Comparison of ENCODE assay signal across 15 cellular contexts in genomic region chr12:6775185-6775770, GRCh38. TPM values are rescaled to one million over a fixed set of nuclear protein-coding genes. Genes with fewer than 3 reads are reported as not detected.
DNase-seq lines count a peak whose midpoint lies in the region; ATAC-seq and TF ChIP-seq lines count a peak whose summit lies in the region.
"Had no signal": no experiment of that assay in that cellular context is flagged by ENCODE, and none has a peak within 500 bp of the region (broad histone marks: within the 10 kb centered on the region; RNA-seq: fewer than 3 reads in every experiment).

No MANE protein-coding gene starts in this region.

- no peak for TF ChIP-seq RAD21 in liver (IDR thresholded peaks at IDR 0.05)

- WGBS in liver = 55% methylated on average over 8 of the region's 8 CpGs

- ATAC-seq in WTC11 (no peak), GM18502 (IDR thresholded peaks at IDR 0.05; ENCODE audit: poor library complexity, unreplicated experiment) (no peak)
- ATAC-seq: left cardiac atrium had no signal

- no peak overlapping the region for H3K9ac ChIP-seq in liver (ENCODE audit: low read depth in 1 of 2, low read length in 2 of 2)
- H3K9ac ChIP-seq: BLaER1 had no signal

- peaks cover 0 to 5% (median 0%) of the 10 kb centered on the region in 8 donors for H3K9me3 Mint-ChIP-seq in CD4-positive, alpha-beta memory T cell
- no peaks in the 10 kb centered on the region for H3K9me3 Mint-ChIP-seq in WTC11

- H3K4me3 Mint-ChIP-seq in CD4-positive, alpha-beta memory T cell = peak overlapping the region; percentile 10 to 94 (median 81)
- H3K4me3 Mint-ChIP-seq in WTC11 = 0 out of 2 replicates have a peak overlapping the region, but pooled peaks have one; percentile 46

- peaks cover 0 to 3% of the 10 kb centered on the region in 2 donors for H3K36me3 Mint-ChIP-seq in CD4-positive, alpha-beta memory T cell
- peaks cover 5% of the 10 kb centered on the region for H3K36me3 Mint-ChIP-seq in WTC11

- no peak for TF ChIP-seq CTCF in 22Rv1 (IDR thresholded peaks at IDR 0.05)
- TF ChIP-seq CTCF in WTC11 (IDR thresholded peaks at IDR 0.05) = no peak
- no peak for TF ChIP-seq CTCF in liver (IDR thresholded peaks at IDR 0.05; ENCODE audit: low read depth, low read length, missing input control)

- no peaks in the 10 kb centered on the region for H3K9me3 ChIP-seq in CD4-positive, alpha-beta memory T cell (ENCODE audit: control insufficient read depth in 1 of 2, low read length in 2 of 2)
- H3K9me3 ChIP-seq in liver (ENCODE audit: control insufficient read depth in 4 of 4, low read length in 3 of 4) = no peaks in the 10 kb centered on the region
- H3K9me3 ChIP-seq: BLaER1, SJCRH30, transverse colon had no signal

- H3K36me3 ChIP-seq in CD4-positive, alpha-beta memory T cell (ENCODE audit: insufficient read depth, low read length) = no peaks in the 10 kb centered on the region
- H3K36me3 ChIP-seq in liver (ENCODE audit: control insufficient read depth in 4 of 4, insufficient read depth in 3 of 4, low read depth in 1 of 4, low read length in 3 of 4) = peaks cover 0 to 6% (median 0%) of the 10 kb centered on the region in 4 donors
- H3K36me3 ChIP-seq: BLaER1, SJCRH30, transverse colon had no signal

- intact Hi-C loops in CD4-positive, alpha-beta memory T cell (cut with micrococcal nuclease) = no loop called here

- no peak overlapping the region for H3K4me3 ChIP-seq in CD4-positive, alpha-beta memory T cell (ENCODE audit: low read length in 2 of 2)
- no peak overlapping the region for H3K4me3 ChIP-seq in liver (ENCODE audit: low read depth in 1 of 3, low read length in 3 of 3)
- H3K4me3 ChIP-seq: BLaER1, SJCRH30, transverse colon had no signal

- peaks cover 17% of the 10 kb centered on the region for H3K27me3 ChIP-seq in CD4-positive, alpha-beta memory T cell (ENCODE audit: insufficient read depth, low read length)
- no peaks in the 10 kb centered on the region for H3K27me3 ChIP-seq in liver (ENCODE audit: control insufficient read depth in 4 of 4, insufficient read depth in 4 of 4, low read length in 3 of 4)
- H3K27me3 ChIP-seq: SJCRH30, transverse colon had no signal

- peaks cover 54% of the 10 kb centered on the region for H3K4me1 ChIP-seq in CD4-positive, alpha-beta memory T cell (ENCODE audit: insufficient read depth, low read length)
- H3K4me1 ChIP-seq in liver (ENCODE audit: control insufficient read depth in 4 of 4, insufficient read depth in 4 of 4, low read length in 3 of 4) = peaks cover 10 to 87% (median 63%) of the 10 kb centered on the region in 4 donors

- no peak for DNase-seq in CD4-positive, alpha-beta memory T cell
- DNase-seq in WTC11 (ENCODE audit: low spot score) = no peak
- no peak for DNase-seq in NCI-H2196 (lab: John Stamatoyannopoulos, UW; ENCODE audit: unreplicated experiment)
- DNase-seq in mucosa of gallbladder (ENCODE audit: low spot score) = no peak
- no peak for DNase-seq in NCI-H1048 (lab: John Stamatoyannopoulos, UW)
- DNase-seq: hippocampal formation; left cardiac atrium; NCI-H2171; SJCRH30; stimulated activated CD4-positive, alpha-beta T cell treated with anti-CD3 and anti-CD28 coated beads, Interleukin-2, amount 100 ng/mL, for 48 hours; transverse colon had no signal

- CTCF ChIA-PET in CD4-positive, alpha-beta memory T cell (lab: Charles Lee; ENCODE audit: partially characterized antibody) = interaction anchor here (1.9 to 28.3 kb wide), 4 partner anchors 14 to 53 kb away, joined by 5 to 343 read pairs (median 156); partner anchors contain the start of genes CD4, GPR162, MLF2 and P3H3
- CTCF ChIA-PET in WTC11 (lab: Charles Lee) = interaction anchor here (0.7 to 10.5 kb wide), 4 partner anchors 9 to 155 kb away, joined by 3 to 110 read pairs (median 26); partner anchors contain the start of genes MLF2, P3H3 and PTMS

- peaks cover 8 to 36% of the 10 kb centered on the region in 2 donors for H3K27me3 Mint-ChIP-seq in CD4-positive, alpha-beta memory T cell
- peaks cover 66% of the 10 kb centered on the region for H3K27me3 Mint-ChIP-seq in WTC11 (ENCODE audit: low read depth)

- POLR2A ChIA-PET in CD4-positive, alpha-beta memory T cell (lab: Charles Lee; ENCODE audit: partially characterized antibody) = interaction anchor here (1.3 to 5.4 kb wide), 11 partner anchors 8 to 97 kb away, joined by 4 to 44 read pairs (median 5); partner anchors contain the start of genes CD4, MLF2, P3H3 and PTMS
- POLR2A ChIA-PET in WTC11 (lab: Charles Lee) = interaction anchor here (1.3 to 1.6 kb wide), 2 partner anchors 9 to 21 kb away, joined by 3 to 9 read pairs; partner anchors contain the start of gene PTMS

- H3K27ac ChIP-seq in 22Rv1 (peak overlapping the region; percentile 92), liver (ENCODE audit: low read depth in 1 of 2, low read length in 2 of 2) (peak overlapping the region; percentile 18 to 49)
- H3K27ac ChIP-seq in CD4-positive, alpha-beta memory T cell (ENCODE audit: low read depth, low read length) = peak overlapping the region; percentile 18
- H3K27ac ChIP-seq: BLaER1, SJCRH30 had no signal

- peaks cover 30 to 75% (median 56%) of the 10 kb centered on the region in 4 donors for H3K4me1 Mint-ChIP-seq in CD4-positive, alpha-beta memory T cell
- H3K4me1 Mint-ChIP-seq in WTC11 = peaks cover 57% of the 10 kb centered on the region

- peak overlapping the region; percentile 30 to 95 (median 89) for H3K27ac Mint-ChIP-seq in CD4-positive, alpha-beta memory T cell
- H3K27ac Mint-ChIP-seq in WTC11 = no peak overlapping the region

TF ChIP-seq in WTC11, 78 proteins besides CTCF, POLR2A, EP300 and RAD21 (continues in another document):
- TF ChIP-seq ERG (CRISPR knock-in tag; IDR thresholded peaks at IDR 0.05) = no peak
- TF ChIP-seq, protein P1, sequence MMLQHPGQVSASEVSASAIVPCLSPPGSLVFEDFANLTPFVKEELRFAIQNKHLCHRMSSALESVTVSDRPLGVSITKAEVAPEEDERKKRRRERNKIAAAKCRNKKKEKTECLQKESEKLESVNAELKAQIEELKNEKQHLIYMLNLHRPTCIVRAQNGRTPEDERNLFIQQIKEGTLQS (CRISPR knock-in tag; conservative IDR thresholded peaks at IDR 0.05) = no peak

TF ChIP-seq in liver, 16 proteins besides CTCF, POLR2A, EP300 and RAD21 (continues in another document):
- TF ChIP-seq SP1 (IDR thresholded peaks at IDR 0.05) (no peak), FOXA2 (IDR thresholded peaks at IDR 0.05) (no peak), TAF1 (conservative IDR thresholded peaks at IDR 0.05) (no peak), JUND (IDR thresholded peaks at IDR 0.05) (no peak), HNF4A (conservative IDR thresholded peaks at IDR 0.05) (no peak), EGR1 (IDR thresholded peaks at IDR 0.05; ENCODE audit: low read depth in 2 of 2) (no peak), FOXA1 (IDR thresholded peaks at IDR 0.05) (no peak), NR2F2 (IDR thresholded peaks at IDR 0.05) (no peak), GABPA (IDR thresholded peaks at IDR 0.05 in 1 of 2, conservative IDR thresholded peaks at IDR 0.05 in 1 of 2) (no peak)
- TF ChIP-seq, protein P2, sequence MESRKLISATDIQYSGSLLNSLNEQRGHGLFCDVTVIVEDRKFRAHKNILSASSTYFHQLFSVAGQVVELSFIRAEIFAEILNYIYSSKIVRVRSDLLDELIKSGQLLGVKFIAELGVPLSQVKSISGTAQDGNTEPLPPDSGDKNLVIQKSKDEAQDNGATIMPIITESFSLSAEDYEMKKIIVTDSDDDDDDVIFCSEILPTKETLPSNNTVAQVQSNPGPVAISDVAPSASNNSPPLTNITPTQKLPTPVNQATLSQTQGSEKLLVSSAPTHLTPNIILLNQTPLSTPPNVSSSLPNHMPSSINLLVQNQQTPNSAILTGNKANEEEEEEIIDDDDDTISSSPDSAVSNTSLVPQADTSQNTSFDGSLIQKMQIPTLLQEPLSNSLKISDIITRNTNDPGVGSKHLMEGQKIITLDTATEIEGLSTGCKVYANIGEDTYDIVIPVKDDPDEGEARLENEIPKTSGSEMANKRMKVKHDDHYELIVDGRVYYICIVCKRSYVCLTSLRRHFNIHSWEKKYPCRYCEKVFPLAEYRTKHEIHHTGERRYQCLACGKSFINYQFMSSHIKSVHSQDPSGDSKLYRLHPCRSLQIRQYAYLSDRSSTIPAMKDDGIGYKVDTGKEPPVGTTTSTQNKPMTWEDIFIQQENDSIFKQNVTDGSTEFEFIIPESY (IDR thresholded peaks at IDR 0.05) = no peak
- TF ChIP-seq, protein P1 (IDR thresholded peaks at IDR 0.05) = no peak
- TF ChIP-seq, protein P3, sequence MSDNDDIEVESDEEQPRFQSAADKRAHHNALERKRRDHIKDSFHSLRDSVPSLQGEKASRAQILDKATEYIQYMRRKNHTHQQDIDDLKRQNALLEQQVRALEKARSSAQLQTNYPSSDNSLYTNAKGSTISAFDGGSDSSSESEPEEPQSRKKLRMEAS (IDR thresholded peaks at IDR 0.05) = no peak

RNA-seq across cellular contexts. Expression of gene LAG3, which starts 3.0 kb away (rescaled TPM):
- 1 to 10 TPM; 2.4 to 3.8 TPM for total RNA-seq in CD4-positive, alpha-beta memory T cell
- 1 to 10 TPM; 4.9 to 8.3 TPM for polyA plus RNA-seq in CD4-positive, alpha-beta memory T cell
- total RNA-seq in WTC11 (2021) (2.4 to 2.6 TPM (median 2.6 TPM) in 3 replicates), liver (under 1 TPM; 0.14 to 0.42 TPM), mucosa of gallbladder (1.4 TPM)
- 1 to 10 TPM in 1 of 2 donors, under 1 TPM in 1; 0.53 to 1.2 TPM for polyA plus RNA-seq in liver

RNA-seq across cellular contexts. Expression of gene PTMS, which starts 9.1 kb away (rescaled TPM):
- total RNA-seq in CD4-positive, alpha-beta memory T cell = 1 to 10 TPM; 2.0 to 2.9 TPM
- polyA plus RNA-seq in CD4-positive, alpha-beta memory T cell = 1 to 10 TPM; 1.3 to 3.6 TPM
- 370 to 539 TPM (median 525 TPM) in 3 replicates for total RNA-seq in WTC11 (2021)
- 100 to 1,000 TPM in 1 of 2 donors, 10 to 100 TPM in 1; 26.3 to 106 TPM for total RNA-seq in liver
- 100 to 1,000 TPM; 103 to 261 TPM for polyA plus RNA-seq in liver
- 293 TPM for total RNA-seq in mucosa of gallbladder

RNA-seq across cellular contexts. Expression of gene CD4, which starts 14.1 kb away (rescaled TPM):
- total RNA-seq in CD4-positive, alpha-beta memory T cell = 100 to 1,000 TPM; 285 to 291 TPM
- 100 to 1,000 TPM; 251 to 456 TPM for polyA plus RNA-seq in CD4-positive, alpha-beta memory T cell
- total RNA-seq in WTC11 (2021) = 2.5 to 3.3 TPM (median 2.7 TPM) in 3 replicates
- 10 to 100 TPM; 22.5 to 44.8 TPM for total RNA-seq in liver
- 10 to 100 TPM; 15.9 to 41.5 TPM for polyA plus RNA-seq in liver
- 32.1 TPM for total RNA-seq in mucosa of gallbladder
- total RNA-seq: SJCRH30 had no signal

RNA-seq across cellular contexts. Expression of gene MLF2, which starts 22.3 kb away (rescaled TPM):
- 10 to 100 TPM; 79.8 to 80.3 TPM for total RNA-seq in CD4-positive, alpha-beta memory T cell
- 100 to 1,000 TPM; 111 to 130 TPM for polyA plus RNA-seq in CD4-positive, alpha-beta memory T cell
- total RNA-seq in WTC11 (2021) = 226 to 236 TPM (median 229 TPM) in 3 replicates
- total RNA-seq in liver = 100 to 1,000 TPM in 1 of 2 donors, 10 to 100 TPM in 1; 59.6 to 131 TPM
- polyA plus RNA-seq in liver = 100 to 1,000 TPM; 194 to 235 TPM
- 175 TPM for total RNA-seq in mucosa of gallbladder

RNA-seq across cellular contexts. Expression of gene GPR162, which starts 46.3 kb away (rescaled TPM):
- total RNA-seq in CD4-positive, alpha-beta memory T cell = under 1 TPM in 1 of 2 experiments, not detected in 1; 0.32 TPM
- not detected for polyA plus RNA-seq in CD4-positive, alpha-beta memory T cell
- total RNA-seq in WTC11 (2021) (7.3 to 9.3 TPM (median 8.2 TPM) in 3 replicates), liver (1 to 10 TPM in 1 of 2 donors, under 1 TPM in 1; 0.59 to 2.1 TPM), mucosa of gallbladder (12.3 TPM)
- 1 to 10 TPM; 1.4 to 2.4 TPM for polyA plus RNA-seq in liver

Comparison
In these comparisons a context has a peak if more than half of its experiments do, and no peak if none do; other contexts are left out.
1. H3K27ac ChIP-seq: peak in every context shown above with its lines; median percentile 92 in 22Rv1; 34 in liver; 18 in CD4-positive, alpha-beta memory T cell.
2. RNA of gene PTMS, which starts 9.1 kb away (total RNA-seq): 370 to 539 TPM in WTC11, 293 TPM in mucosa of gallbladder (single experiment) and 26.3 to 106 TPM in liver; 2.0 to 2.9 TPM in CD4-positive, alpha-beta memory T cell; every median in the first group is over 4 times any median in the second.